1 cellular context compared by ENCODE assay signal in genomic region chr10:68331455-68332258, GRCh38.
TF ChIP-seq lines count a peak whose summit lies in the region.

Gene HNRNPH3, plus strand, starts transcription at chr10:68332064. Its CDS starts 5,158 bp downstream, at chr10:68337222.

TF ChIP-seq in HepG2, 621 proteins besides CTCF, POLR2A, EP300 and RAD21 (continued from another document):
- TF ChIP-seq ZNF362 (CRISPR knock-in tag; IDR thresholded peaks at IDR 0.05; ENCODE audit: borderline replicate concordance) (no peak), MLXIP (CRISPR knock-in tag; IDR thresholded peaks at IDR 0.05; ENCODE audit: borderline replicate concordance) (peak; percentile 33), ZNF550 (CRISPR knock-in tag; IDR thresholded peaks at IDR 0.05; ENCODE audit: borderline replicate concordance) (no peak), ISX (CRISPR knock-in tag; conservative IDR thresholded peaks at IDR 0.05) (no peak), ZNF772 (CRISPR knock-in tag; IDR thresholded peaks at IDR 0.05) (peak; percentile 98), ZMYM3 (CRISPR knock-in tag; IDR thresholded peaks at IDR 0.05) (no peak; the same call in 1 of the 2 replicates), ZFP1 (CRISPR knock-in tag; IDR thresholded peaks at IDR 0.05) (0 out of 2 replicates have a peak, but pooled peaks have one; percentile 74), ATF7 (IDR thresholded peaks at IDR 0.05) (no peak), ATF7 (CRISPR knock-in tag; IDR thresholded peaks at IDR 0.05) (no peak; the same call in 1 of the 2 replicates), XBP1 (CRISPR knock-in tag; IDR thresholded peaks at IDR 0.05) (no peak), KDM2A (CRISPR knock-in tag; IDR thresholded peaks at IDR 0.05; ENCODE audit: borderline replicate concordance, low read depth) (peak; percentile 93), REPIN1 (CRISPR knock-in tag; IDR thresholded peaks at IDR 0.05; ENCODE audit: borderline replicate concordance, low read depth) (no peak; the same call in 1 of the 2 replicates), FOXK2 (IDR thresholded peaks at IDR 0.05) (0 out of 2 replicates have a peak, but pooled peaks have one; percentile 12), CEBPG (CRISPR knock-in tag; IDR thresholded peaks at IDR 0.05) (peak; percentile 85), ZNF597 (CRISPR knock-in tag; IDR thresholded peaks at IDR 0.05) (no peak), CCAR2 (optimal IDR thresholded peaks at IDR 0.05; ENCODE audit: low read depth, low read length) (no peak), ZC3H4 (CRISPR knock-in tag; IDR thresholded peaks at IDR 0.05; ENCODE audit: borderline replicate concordance) (peak; percentile 47; the same call in 1 of the 2 replicates), ZNF564 (CRISPR knock-in tag; IDR thresholded peaks at IDR 0.05) (peak; percentile 82), SOX13 (IDR thresholded peaks at IDR 0.05) (no peak), SOX13 (CRISPR knock-in tag; conservative IDR thresholded peaks at IDR 0.05 in 1 of 2, IDR thresholded peaks at IDR 0.05 in 1 of 2) (no peak; a peak in 1 of 4 replicates), JDP2 (CRISPR knock-in tag; IDR thresholded peaks at IDR 0.05; ENCODE audit: borderline replicate concordance) (0 out of 2 replicates have a peak, but pooled peaks have one; percentile 37)
- TF ChIP-seq, protein P1, sequence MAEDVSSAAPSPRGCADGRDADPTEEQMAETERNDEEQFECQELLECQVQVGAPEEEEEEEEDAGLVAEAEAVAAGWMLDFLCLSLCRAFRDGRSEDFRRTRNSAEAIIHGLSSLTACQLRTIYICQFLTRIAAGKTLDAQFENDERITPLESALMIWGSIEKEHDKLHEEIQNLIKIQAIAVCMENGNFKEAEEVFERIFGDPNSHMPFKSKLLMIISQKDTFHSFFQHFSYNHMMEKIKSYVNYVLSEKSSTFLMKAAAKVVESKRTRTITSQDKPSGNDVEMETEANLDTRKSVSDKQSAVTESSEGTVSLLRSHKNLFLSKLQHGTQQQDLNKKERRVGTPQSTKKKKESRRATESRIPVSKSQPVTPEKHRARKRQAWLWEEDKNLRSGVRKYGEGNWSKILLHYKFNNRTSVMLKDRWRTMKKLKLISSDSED (CRISPR knock-in tag; IDR thresholded peaks at IDR 0.05) = no peak
- TF ChIP-seq, protein P2, sequence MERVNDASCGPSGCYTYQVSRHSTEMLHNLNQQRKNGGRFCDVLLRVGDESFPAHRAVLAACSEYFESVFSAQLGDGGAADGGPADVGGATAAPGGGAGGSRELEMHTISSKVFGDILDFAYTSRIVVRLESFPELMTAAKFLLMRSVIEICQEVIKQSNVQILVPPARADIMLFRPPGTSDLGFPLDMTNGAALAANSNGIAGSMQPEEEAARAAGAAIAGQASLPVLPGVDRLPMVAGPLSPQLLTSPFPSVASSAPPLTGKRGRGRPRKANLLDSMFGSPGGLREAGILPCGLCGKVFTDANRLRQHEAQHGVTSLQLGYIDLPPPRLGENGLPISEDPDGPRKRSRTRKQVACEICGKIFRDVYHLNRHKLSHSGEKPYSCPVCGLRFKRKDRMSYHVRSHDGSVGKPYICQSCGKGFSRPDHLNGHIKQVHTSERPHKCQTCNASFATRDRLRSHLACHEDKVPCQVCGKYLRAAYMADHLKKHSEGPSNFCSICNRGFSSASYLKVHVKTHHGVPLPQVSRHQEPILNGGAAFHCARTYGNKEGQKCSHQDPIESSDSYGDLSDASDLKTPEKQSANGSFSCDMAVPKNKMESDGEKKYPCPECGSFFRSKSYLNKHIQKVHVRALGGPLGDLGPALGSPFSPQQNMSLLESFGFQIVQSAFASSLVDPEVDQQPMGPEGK (CRISPR knock-in tag; IDR thresholded peaks at IDR 0.05) = peak; percentile 91
- TF ChIP-seq, protein P3, sequence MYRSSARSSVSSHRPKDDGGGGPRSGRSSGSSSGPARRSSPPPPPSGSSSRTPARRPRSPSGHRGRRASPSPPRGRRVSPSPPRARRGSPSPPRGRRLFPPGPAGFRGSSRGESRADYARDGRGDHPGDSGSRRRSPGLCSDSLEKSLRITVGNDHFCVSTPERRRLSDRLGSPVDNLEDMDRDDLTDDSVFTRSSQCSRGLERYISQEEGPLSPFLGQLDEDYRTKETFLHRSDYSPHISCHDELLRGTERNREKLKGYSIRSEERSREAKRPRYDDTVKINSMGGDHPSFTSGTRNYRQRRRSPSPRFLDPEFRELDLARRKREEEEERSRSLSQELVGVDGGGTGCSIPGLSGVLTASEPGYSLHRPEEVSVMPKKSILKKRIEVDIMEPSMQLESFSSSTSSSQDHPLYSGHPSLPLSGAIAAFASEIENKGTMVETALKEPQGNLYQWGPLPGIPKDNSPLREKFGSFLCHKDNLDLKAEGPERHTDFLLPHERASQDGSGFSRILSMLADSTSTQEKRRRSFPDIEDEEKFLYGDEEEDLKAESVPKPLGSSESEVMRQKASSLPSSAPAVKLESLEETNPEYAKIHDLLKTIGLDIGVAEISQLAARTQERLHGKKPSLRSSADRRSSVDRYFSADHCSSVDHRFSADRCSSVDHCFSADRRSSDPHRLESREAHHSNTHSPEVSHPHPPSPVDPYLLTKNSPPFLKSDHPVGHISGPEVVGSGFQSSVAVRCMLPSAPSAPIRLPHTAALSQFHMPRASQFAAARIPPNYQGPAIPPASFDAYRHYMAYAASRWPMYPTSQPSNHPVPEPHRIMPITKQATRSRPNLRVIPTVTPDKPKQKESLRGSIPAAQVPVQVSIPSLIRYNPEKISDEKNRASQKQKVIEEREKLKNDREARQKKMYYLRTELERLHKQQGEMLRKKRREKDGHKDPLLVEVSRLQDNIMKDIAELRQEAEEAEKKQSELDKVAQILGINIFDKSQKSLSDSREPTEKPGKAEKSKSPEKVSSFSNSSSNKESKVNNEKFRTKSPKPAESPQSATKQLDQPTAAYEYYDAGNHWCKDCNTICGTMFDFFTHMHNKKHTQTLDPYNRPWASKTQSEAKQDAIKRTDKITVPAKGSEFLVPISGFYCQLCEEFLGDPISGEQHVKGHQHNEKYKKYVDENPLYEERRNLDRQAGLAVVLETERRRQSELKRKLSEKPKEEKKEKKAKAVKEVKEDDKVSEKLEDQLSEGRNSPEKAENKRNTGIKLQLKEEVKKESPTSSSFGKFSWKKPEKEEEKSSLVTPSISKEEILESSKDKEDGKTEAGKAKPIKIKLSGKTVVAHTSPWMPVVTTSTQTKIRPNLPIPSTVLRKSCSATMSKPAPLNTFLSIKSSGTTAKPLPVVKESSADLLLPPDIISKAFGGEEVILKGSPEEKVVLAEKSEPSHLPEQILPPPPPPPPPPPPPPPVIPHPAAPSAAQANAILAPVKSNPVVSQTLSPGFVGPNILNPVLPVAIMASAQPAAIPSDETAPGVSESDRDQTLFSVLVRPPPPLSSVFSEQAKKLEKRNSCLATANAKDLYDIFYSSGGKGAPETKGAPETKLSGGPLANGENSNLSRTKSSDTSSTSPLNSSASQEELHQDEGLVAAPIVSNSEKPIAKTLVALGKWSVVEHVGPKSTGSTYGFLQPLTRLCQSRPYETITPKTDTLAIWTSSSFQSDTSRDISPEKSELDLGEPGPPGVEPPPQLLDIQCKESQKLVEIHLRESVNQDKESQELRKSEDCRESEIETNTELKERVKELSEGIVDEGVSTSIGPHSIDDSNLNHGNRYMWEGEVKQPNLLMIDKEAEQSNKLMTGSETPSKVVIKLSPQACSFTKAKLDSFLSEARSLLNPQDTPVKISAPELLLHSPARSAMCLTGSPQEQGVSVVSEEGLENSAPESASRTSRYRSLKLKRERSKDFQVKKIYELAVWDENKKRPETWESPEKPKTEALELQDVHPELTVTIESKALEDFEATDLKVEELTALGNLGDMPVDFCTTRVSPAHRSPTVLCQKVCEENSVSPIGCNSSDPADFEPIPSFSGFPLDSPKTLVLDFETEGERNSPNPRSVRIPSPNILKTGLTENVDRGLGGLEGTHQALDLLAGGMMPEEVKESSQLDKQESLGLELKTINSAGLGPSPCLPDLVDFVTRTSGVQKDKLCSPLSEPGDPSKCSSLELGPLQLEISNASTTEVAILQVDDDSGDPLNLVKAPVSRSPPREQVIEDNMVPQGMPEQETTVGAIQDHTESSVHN (CRISPR knock-in tag; IDR thresholded peaks at IDR 0.05) = no peak
- TF ChIP-seq, protein P4, sequence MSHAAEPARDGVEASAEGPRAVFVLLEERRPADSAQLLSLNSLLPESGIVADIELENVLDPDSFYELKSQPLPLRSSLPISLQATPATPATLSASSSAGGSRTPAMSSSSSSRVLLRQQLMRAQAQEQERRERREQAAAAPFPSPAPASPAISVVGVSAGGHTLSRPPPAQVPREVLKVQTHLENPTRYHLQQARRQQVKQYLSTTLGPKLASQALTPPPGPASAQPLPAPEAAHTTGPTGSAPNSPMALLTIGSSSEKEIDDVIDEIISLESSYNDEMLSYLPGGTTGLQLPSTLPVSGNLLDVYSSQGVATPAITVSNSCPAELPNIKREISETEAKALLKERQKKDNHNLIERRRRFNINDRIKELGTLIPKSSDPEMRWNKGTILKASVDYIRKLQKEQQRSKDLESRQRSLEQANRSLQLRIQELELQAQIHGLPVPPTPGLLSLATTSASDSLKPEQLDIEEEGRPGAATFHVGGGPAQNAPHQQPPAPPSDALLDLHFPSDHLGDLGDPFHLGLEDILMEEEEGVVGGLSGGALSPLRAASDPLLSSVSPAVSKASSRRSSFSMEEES (CRISPR knock-in tag; IDR thresholded peaks at IDR 0.05) = no peak; the same call in none of the 2 replicates
- TF ChIP-seq, protein P5, sequence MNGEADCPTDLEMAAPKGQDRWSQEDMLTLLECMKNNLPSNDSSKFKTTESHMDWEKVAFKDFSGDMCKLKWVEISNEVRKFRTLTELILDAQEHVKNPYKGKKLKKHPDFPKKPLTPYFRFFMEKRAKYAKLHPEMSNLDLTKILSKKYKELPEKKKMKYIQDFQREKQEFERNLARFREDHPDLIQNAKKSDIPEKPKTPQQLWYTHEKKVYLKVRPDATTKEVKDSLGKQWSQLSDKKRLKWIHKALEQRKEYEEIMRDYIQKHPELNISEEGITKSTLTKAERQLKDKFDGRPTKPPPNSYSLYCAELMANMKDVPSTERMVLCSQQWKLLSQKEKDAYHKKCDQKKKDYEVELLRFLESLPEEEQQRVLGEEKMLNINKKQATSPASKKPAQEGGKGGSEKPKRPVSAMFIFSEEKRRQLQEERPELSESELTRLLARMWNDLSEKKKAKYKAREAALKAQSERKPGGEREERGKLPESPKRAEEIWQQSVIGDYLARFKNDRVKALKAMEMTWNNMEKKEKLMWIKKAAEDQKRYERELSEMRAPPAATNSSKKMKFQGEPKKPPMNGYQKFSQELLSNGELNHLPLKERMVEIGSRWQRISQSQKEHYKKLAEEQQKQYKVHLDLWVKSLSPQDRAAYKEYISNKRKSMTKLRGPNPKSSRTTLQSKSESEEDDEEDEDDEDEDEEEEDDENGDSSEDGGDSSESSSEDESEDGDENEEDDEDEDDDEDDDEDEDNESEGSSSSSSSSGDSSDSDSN (CRISPR knock-in tag; IDR thresholded peaks at IDR 0.05) = peak; percentile 68
- TF ChIP-seq, protein P6, sequence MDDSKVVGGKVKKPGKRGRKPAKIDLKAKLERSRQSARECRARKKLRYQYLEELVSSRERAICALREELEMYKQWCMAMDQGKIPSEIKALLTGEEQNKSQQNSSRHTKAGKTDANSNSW (CRISPR knock-in tag; IDR thresholded peaks at IDR 0.05; ENCODE audit: borderline replicate concordance) = peak; percentile 88; the same call in 1 of the 2 replicates
